In the genomic region with DNA sequence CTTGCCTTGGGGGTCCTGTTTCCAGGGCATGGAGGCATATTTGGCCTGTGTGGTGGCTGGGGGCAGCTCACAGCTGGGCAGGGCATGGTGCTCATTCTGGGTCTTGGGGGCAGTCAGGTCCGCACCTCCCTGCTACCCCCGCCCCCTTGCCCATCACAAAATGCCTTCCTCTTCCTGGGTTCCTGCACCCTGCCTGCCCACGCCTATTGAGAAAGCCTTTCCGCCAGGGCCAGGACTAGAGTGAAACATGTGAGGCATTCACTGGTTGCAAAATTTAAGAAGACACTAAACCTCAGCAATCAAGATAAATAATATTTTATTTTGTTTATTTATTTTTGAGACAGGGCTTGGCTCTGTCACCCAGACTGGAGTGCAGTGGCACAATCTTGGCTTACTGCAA, we compare ENCODE assay signal across 21 cellular contexts. TPM values are rescaled to one million over a fixed set of nuclear protein-coding genes. Genes with fewer than 3 reads are reported as not detected.
A peak's percentile ranks its signal among the peaks of the same experiment; 100 is the strongest.
DNase-seq lines count a peak whose midpoint lies in the region.
"Had no signal": no experiment of that assay in that cellular context is flagged by ENCODE, and none has a peak within 500 bp of the region (broad histone marks: within the 10 kb centered on the region; RNA-seq: fewer than 3 reads in every experiment).

No MANE protein-coding gene starts in this region.

- peaks cover 45% of the 10 kb centered on the region for H3K27me3 Mint-ChIP-seq in activated CD4-positive, alpha-beta memory T cell treated with anti-CD3 and anti-CD28 coated beads, Interleukin-2, amount 10 ng/mL, durations not matched to agents 7 days and 5 days
- H3K27me3 Mint-ChIP-seq: CD8-positive, alpha-beta memory T cell; central memory CD8-positive, alpha-beta T cell; natural killer cell treated with Interleukin-12 subunit alpha and Interleukin-12 subunit beta and Interleukin-15 and Interleukin-18, amount 100 ng/mL, for 72 hours had no signal

- H3K4me3 Mint-ChIP-seq in activated CD4-positive, alpha-beta memory T cell treated with anti-CD3 and anti-CD28 coated beads, Interleukin-2, amount 10 ng/mL, durations not matched to agents 7 days and 5 days, result no peak overlapping the region
- H3K4me3 Mint-ChIP-seq: activated naive CD4-positive, alpha-beta T cell treated with anti-CD3 and anti-CD28 coated beads, Interleukin-2, amount 10 ng/mL, durations not matched to agents 7 days and 5 days; activated T-cell treated with anti-CD3 and anti-CD28 coated beads, Interleukin-2, amount 50 U/mL, for 4 hours; CD8-positive, alpha-beta memory T cell; central memory CD8-positive, alpha-beta T cell; natural killer cell treated with Interleukin-12 subunit alpha and Interleukin-12 subunit beta and Interleukin-15 and Interleukin-18, amount 100 ng/mL, for 72 hours had no signal

- H3K4me1 Mint-ChIP-seq in activated CD4-positive, alpha-beta memory T cell treated with anti-CD3 and anti-CD28 coated beads, Interleukin-2, amount 10 ng/mL, durations not matched to agents 7 days and 5 days, result peaks cover 2% of the 10 kb centered on the region
- H3K4me1 Mint-ChIP-seq: CD8-positive, alpha-beta memory T cell had no signal

- no peak overlapping the region for H3K27ac Mint-ChIP-seq in activated CD4-positive, alpha-beta memory T cell treated with anti-CD3 and anti-CD28 coated beads, Interleukin-2, amount 10 ng/mL, durations not matched to agents 7 days and 5 days
- H3K27ac Mint-ChIP-seq: activated naive CD4-positive, alpha-beta T cell treated with anti-CD3 and anti-CD28 coated beads, Interleukin-2, amount 10 ng/mL, durations not matched to agents 7 days and 5 days; natural killer cell treated with Interleukin-12 subunit alpha and Interleukin-12 subunit beta and Interleukin-15 and Interleukin-18, amount 100 ng/mL, for 72 hours had no signal

- peak; percentile 93 for DNase-seq in CD1c-positive myeloid dendritic cell (ENCODE audit: extremely low spot score)
- peak; percentile 20 for DNase-seq in M059J (ENCODE audit: low read depth)
- DNase-seq in amniotic epithelial cell (ENCODE audit: low read depth), result peak; percentile 60
- DNase-seq in medulla oblongata (ENCODE audit: extremely low spot score), result peak; percentile 49
- no peak for DNase-seq in activated CD4-positive, alpha-beta memory T cell treated with anti-CD3 and anti-CD28 coated beads, Interleukin-2, amount 10 ng/mL, durations not matched to agents 7 days and 5 days
- no peak for DNase-seq in NCI-H524 (lab: John Stamatoyannopoulos, UW)
- DNase-seq in activated CD4-positive, alpha-beta T cell treated with anti-CD3 and anti-CD28 coated beads, Interleukin-2, amount 50 U/mL, for 4 hours, result no peak
- DNase-seq in GM19238 (ENCODE audit: insufficient read length, low spot score), result no peak
- DNase-seq: activated naive CD4-positive, alpha-beta T cell treated with anti-CD3 and anti-CD28 coated beads, Interleukin-2, amount 10 ng/mL, durations not matched to agents 7 days and 5 days; activated T-cell treated with anti-CD3 and anti-CD28 coated beads, Interleukin-2, amount 50 U/mL, for 4 hours; CD8-positive, alpha-beta memory T cell; DMS79; NCI-H146; PC-9; posterior cingulate gyrus; stimulated activated CD4-positive, alpha-beta T cell treated with anti-CD3 and anti-CD28 coated beads, Interleukin-4, amount 100 ng/mL, for 1 hour; stomach; T1000; transverse colon had no signal

- CTCF ChIA-PET in activated CD4-positive, alpha-beta memory T cell treated with anti-CD3 and anti-CD28 coated beads, Interleukin-2, amount 10 ng/mL, durations not matched to agents 7 days and 5 days (lab: Charles Lee), result no interaction called here

- H3K9me3 Mint-ChIP-seq in activated CD4-positive, alpha-beta memory T cell treated with anti-CD3 and anti-CD28 coated beads, Interleukin-2, amount 10 ng/mL, durations not matched to agents 7 days and 5 days, result no peaks in the 10 kb centered on the region
- H3K9me3 Mint-ChIP-seq: activated naive CD4-positive, alpha-beta T cell treated with anti-CD3 and anti-CD28 coated beads, Interleukin-2, amount 10 ng/mL, durations not matched to agents 7 days and 5 days; activated T-cell treated with anti-CD3 and anti-CD28 coated beads, Interleukin-2, amount 50 U/mL, for 4 hours; CD8-positive, alpha-beta memory T cell; central memory CD8-positive, alpha-beta T cell; natural killer cell treated with Interleukin-12 subunit alpha and Interleukin-12 subunit beta and Interleukin-15 and Interleukin-18, amount 100 ng/mL, for 72 hours had no signal

- no peaks in the 10 kb centered on the region for H3K36me3 Mint-ChIP-seq in activated CD4-positive, alpha-beta memory T cell treated with anti-CD3 and anti-CD28 coated beads, Interleukin-2, amount 10 ng/mL, durations not matched to agents 7 days and 5 days (ENCODE audit: low read depth)
- H3K36me3 Mint-ChIP-seq: activated naive CD4-positive, alpha-beta T cell treated with anti-CD3 and anti-CD28 coated beads, Interleukin-2, amount 10 ng/mL, durations not matched to agents 7 days and 5 days; natural killer cell treated with Interleukin-12 subunit alpha and Interleukin-12 subunit beta and Interleukin-15 and Interleukin-18, amount 100 ng/mL, for 72 hours had no signal

- POLR2A ChIA-PET in activated CD4-positive, alpha-beta memory T cell treated with anti-CD3 and anti-CD28 coated beads, Interleukin-2, amount 10 ng/mL, durations not matched to agents 7 days and 5 days (lab: Charles Lee), result no interaction called here

RNA-seq across cellular contexts. Expression of a gene that starts 19.7 kb away (rescaled TPM):
- total RNA-seq in M059J (2014; rRNA removed; shearing (Covaris generic)), result 0.07 and 0.47 TPM in 2 replicates
- total RNA-seq in activated CD4-positive, alpha-beta memory T cell treated with anti-CD3 and anti-CD28 coated beads, Interleukin-2, amount 10 ng/mL, durations not matched to agents 7 days and 5 days, result under 1 TPM; 0.23 to 0.38 TPM

Comparison
In these comparisons a context has a peak if more than half of its experiments do, and no peak if none do; other contexts are left out.
1. DNase-seq: peak in CD1c-positive myeloid dendritic cell (single experiment), M059J (single experiment), amniotic epithelial cell (single experiment) and medulla oblongata (single experiment); none in activated CD4-positive, alpha-beta memory T cell treated with anti-CD3 and anti-CD28 coated beads, Interleukin-2, amount 10 ng/mL, durations not matched to agents 7 days and 5 days (single experiment), NCI-H524 (0 of 2), activated CD4-positive, alpha-beta T cell treated with anti-CD3 and anti-CD28 coated beads, Interleukin-2, amount 50 U/mL, for 4 hours (0 of 2) and GM19238 (single experiment).